Comparison of ENCODE assay signal across 9 cellular contexts in the genomic region with DNA sequence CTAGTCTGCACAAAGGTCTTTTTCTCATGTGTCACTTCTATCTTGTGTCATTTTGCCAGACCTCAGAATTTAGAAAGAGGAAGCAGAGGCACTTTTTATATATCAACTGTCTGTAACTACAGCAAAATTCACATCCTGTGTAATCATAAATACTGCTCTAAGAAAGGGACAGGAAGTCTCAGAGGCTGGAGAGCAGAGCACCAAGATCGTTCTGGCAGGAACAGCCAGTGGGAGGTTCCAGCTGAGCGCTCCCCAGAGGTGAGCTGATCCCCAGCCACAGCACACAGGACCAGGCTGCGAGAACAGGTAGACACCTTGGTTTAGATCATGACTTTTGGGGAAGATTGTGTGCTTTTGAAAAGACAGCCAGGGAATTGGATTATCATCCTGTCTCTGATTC. TPM values are rescaled to one million over a fixed set of nuclear protein-coding genes. Genes with fewer than 3 reads are reported as not detected.
A peak's percentile ranks its signal among the peaks of the same experiment; 100 is the strongest.
DNase-seq lines count a peak whose midpoint lies in the region; ATAC-seq and TF ChIP-seq lines count a peak whose summit lies in the region.
"Had no signal": no experiment of that assay in that cellular context is flagged by ENCODE, and none has a peak within 500 bp of the region (broad histone marks: within the 10 kb centered on the region; RNA-seq: fewer than 3 reads in every experiment).

A gene with protein sequence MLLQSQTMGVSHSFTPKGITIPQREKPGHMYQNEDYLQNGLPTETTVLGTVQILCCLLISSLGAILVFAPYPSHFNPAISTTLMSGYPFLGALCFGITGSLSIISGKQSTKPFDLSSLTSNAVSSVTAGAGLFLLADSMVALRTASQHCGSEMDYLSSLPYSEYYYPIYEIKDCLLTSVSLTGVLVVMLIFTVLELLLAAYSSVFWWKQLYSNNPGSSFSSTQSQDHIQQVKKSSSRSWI (plus strand): TSS at position 174 of the 400 bp plus-strand sequence. CDS start 4,610 bp downstream, outside the sequence.

- TF ChIP-seq POLR2A in Raji (IDR thresholded peaks at IDR 0.05; ENCODE audit: insufficient read depth, low read depth, low read length) = peak; percentile 30; the same call in 1 of the 2 replicates

- DNase-seq in mucosa of gallbladder (ENCODE audit: low spot score) (no peak), cortex of kidney (lab: John Stamatoyannopoulos, UW) (no peak), DMS153 (lab: John Stamatoyannopoulos, UW) (no peak), T1000 (lab: John Stamatoyannopoulos, UW) (no peak)
- DNase-seq in stimulated activated CD4-positive, alpha-beta T cell treated with anti-CD3 and anti-CD28 coated beads, Interleukin-4, amount 100 ng/mL, for 1 hour = no peak

- ATAC-seq in GM18873 (IDR thresholded peaks at IDR 0.05; ENCODE audit: low FRiP score, unreplicated experiment) (peak; percentile 72), HG02938 (IDR thresholded peaks at IDR 0.05; ENCODE audit: unreplicated experiment) (peak; percentile 87)
- ATAC-seq: K562 had no signal

RNA-seq across cellular contexts. Expression of the gene that starts here (rescaled TPM):
- 39.8 TPM for total RNA-seq in mucosa of gallbladder
- total RNA-seq: K562 had no signal
